ENCODE assay signal across 23 cellular contexts in the genomic region with DNA sequence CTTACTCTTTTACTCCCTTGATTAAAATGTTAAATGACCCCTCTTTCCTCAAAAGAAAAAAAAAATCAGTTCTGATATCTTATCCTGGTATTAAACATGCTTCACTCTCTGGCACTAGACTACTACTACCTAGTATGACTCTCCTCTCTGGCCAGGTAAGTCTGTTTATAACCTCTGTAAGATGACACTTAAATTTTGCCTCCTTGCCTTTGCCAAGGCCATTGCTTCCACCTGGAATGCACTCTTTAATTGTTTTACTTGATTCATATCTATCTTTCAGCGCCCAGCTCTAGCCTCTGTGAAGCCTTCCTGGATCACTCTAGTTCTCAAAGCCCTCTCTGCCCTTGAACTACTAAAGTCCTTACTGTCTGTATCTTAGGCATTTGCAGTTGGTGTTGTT.
DNase-seq lines count a peak whose midpoint lies in the region; ATAC-seq and TF ChIP-seq lines count a peak whose summit lies in the region.
"Had no signal": no experiment of that assay in that cellular context is flagged by ENCODE, and none has a peak within 500 bp of the region (broad histone marks: within the 10 kb centered on the region; RNA-seq: fewer than 3 reads in every experiment).

No MANE protein-coding gene starts in this region.

- peaks cover 2% of the 10 kb centered on the region for H3K36me3 Mint-ChIP-seq in T-helper 17 cell (ENCODE audit: low read depth)
- H3K36me3 Mint-ChIP-seq in naive thymus-derived CD8-positive, alpha-beta T cell, result no peaks in the 10 kb centered on the region
- H3K36me3 Mint-ChIP-seq: immature natural killer cell; neural progenitor cell; stimulated activated memory B cell treated with anti-CD40 and anti-IgM and Interleukin-4, amounts not matched to agents 10 μg/mL and 1 μg/mL and 100 μg/mL, for 72 hours; WTC11 had no signal

- H3K9me3 ChIP-seq in heart right ventricle (no peaks in the 10 kb centered on the region), T-helper 17 cell (ENCODE audit: control insufficient read depth, low read length, poor library complexity, severe bottlenecking) (no peaks in the 10 kb centered on the region), testis (no peaks in the 10 kb centered on the region)
- H3K9me3 ChIP-seq: BE2C, left lung had no signal

- H3K27me3 Mint-ChIP-seq in T-helper 17 cell, result no peaks in the 10 kb centered on the region
- H3K27me3 Mint-ChIP-seq in naive thymus-derived CD8-positive, alpha-beta T cell, result no peaks in the 10 kb centered on the region
- H3K27me3 Mint-ChIP-seq: activated naive CD8-positive, alpha-beta T cell treated with anti-CD3 and anti-CD28 coated beads, Interleukin-2, amount 10 ng/mL, durations not matched to agents 7 days and 5 days; stimulated activated memory B cell treated with anti-CD40 and anti-IgM and Interleukin-4, amounts not matched to agents 10 μg/mL and 1 μg/mL and 100 μg/mL, for 72 hours had no signal

- no peak overlapping the region for H3K4me3 ChIP-seq in heart right ventricle
- no peak overlapping the region for H3K4me3 ChIP-seq in testis
- H3K4me3 ChIP-seq: GM23338, K562, left lung, neural progenitor cell had no signal

- TF ChIP-seq CTCF in heart right ventricle (IDR thresholded peaks at IDR 0.05) (no peak), testis (IDR thresholded peaks at IDR 0.05) (no peak)

- DNase-seq in heart right ventricle (no peak), cardiac septum (ENCODE audit: low spot score) (no peak), T-helper 17 cell (no peak), testis (no peak), posterior vena cava (ENCODE audit: low spot score) (no peak), medulla oblongata (ENCODE audit: extremely low spot score) (no peak)
- no peak for DNase-seq in naive thymus-derived CD8-positive, alpha-beta T cell
- DNase-seq: activated CD4-positive, alpha-beta T cell treated with anti-CD3 and anti-CD28 coated beads, Interleukin-2, amount 50 U/mL, for 1 hour; activated naive CD8-positive, alpha-beta T cell treated with anti-CD3 and anti-CD28 coated beads, Interleukin-2, amount 10 ng/mL, durations not matched to agents 7 days and 5 days; BE2C; cerebellar nuclear complex; immature natural killer cell; left lung; MM.1S; NCI-H1436; stimulated activated CD4-positive, alpha-beta T cell treated with anti-CD3 and anti-CD28 coated beads, Interleukin-4, amount 100 ng/mL, for 1 hour; T-helper 9 cell had no signal

- H3K27ac Mint-ChIP-seq in T-helper 17 cell, result peak overlapping the region; percentile 21
- peak overlapping the region in 9 of 10 donors; percentile 36 to 87 (median 76) for H3K27ac Mint-ChIP-seq in naive thymus-derived CD8-positive, alpha-beta T cell
- H3K27ac Mint-ChIP-seq: activated naive CD8-positive, alpha-beta T cell treated with anti-CD3 and anti-CD28 coated beads, Interleukin-2, amount 10 ng/mL, durations not matched to agents 7 days and 5 days; GM23338; immature natural killer cell; neural progenitor cell; stimulated activated memory B cell treated with anti-CD40 and anti-IgM and Interleukin-4, amounts not matched to agents 10 μg/mL and 1 μg/mL and 100 μg/mL, for 72 hours; WTC11 had no signal

- intact Hi-C loops in heart right ventricle (cut with DNase I) (loop anchor here in 1 of 10 donors (5.0 kb wide), 1 partner anchor 80 kb away; no protein-coding TSS in a partner anchor), cardiac septum (cut with DNase I) (no loop called here), testis (cut with DNase I; ENCODE audit: low total_unique reads) (no loop called here), posterior vena cava (cut with DNase I) (no loop called here)

- H3K9me3 Mint-ChIP-seq in naive thymus-derived CD8-positive, alpha-beta T cell, result no peaks in the 10 kb centered on the region
- H3K9me3 Mint-ChIP-seq: activated naive CD8-positive, alpha-beta T cell treated with anti-CD3 and anti-CD28 coated beads, Interleukin-2, amount 10 ng/mL, durations not matched to agents 7 days and 5 days; GM23338; immature natural killer cell; neural progenitor cell; stimulated activated memory B cell treated with anti-CD40 and anti-IgM and Interleukin-4, amounts not matched to agents 10 μg/mL and 1 μg/mL and 100 μg/mL, for 72 hours; WTC11 had no signal

- 77 to 89% methylated on average over 1 of the region's 1 CpG for WGBS in heart right ventricle, 2 donors
- WGBS in testis, 2 donors, result 63 to 79% methylated on average over 1 of the region's 1 CpG

- H3K4me1 Mint-ChIP-seq in T-helper 17 cell, result peaks cover 34% of the 10 kb centered on the region
- H3K4me1 Mint-ChIP-seq in naive thymus-derived CD8-positive, alpha-beta T cell, result peaks cover 32 to 69% (median 66%) of the 10 kb centered on the region in 4 donors
- H3K4me1 Mint-ChIP-seq: GM23338, WTC11 had no signal

- POLR2A ChIA-PET in naive thymus-derived CD8-positive, alpha-beta T cell (lab: Charles Lee), result interaction anchor here (0.8 to 1.5 kb wide), 7 partner anchors 11 to 118 kb away, joined by 3 to 6 read pairs (median 4); no protein-coding TSS in a partner anchor

- no peak for TF ChIP-seq POLR2A in testis (IDR thresholded peaks at IDR 0.05)

- no peak overlapping the region for H3K4me3 Mint-ChIP-seq in T-helper 17 cell
- peak overlapping the region in 3 of 10 donors; percentile 2 to 15 (median 4) for H3K4me3 Mint-ChIP-seq in naive thymus-derived CD8-positive, alpha-beta T cell
- H3K4me3 Mint-ChIP-seq: activated naive CD8-positive, alpha-beta T cell treated with anti-CD3 and anti-CD28 coated beads, Interleukin-2, amount 10 ng/mL, durations not matched to agents 7 days and 5 days; GM23338; immature natural killer cell; neural progenitor cell; stimulated activated memory B cell treated with anti-CD40 and anti-IgM and Interleukin-4, amounts not matched to agents 10 μg/mL and 1 μg/mL and 100 μg/mL, for 72 hours; WTC11 had no signal

- H3K27me3 ChIP-seq in heart right ventricle, result no peaks in the 10 kb centered on the region
- H3K27me3 ChIP-seq in testis, result no peaks in the 10 kb centered on the region
- H3K27me3 ChIP-seq: BE2C, left lung, neural progenitor cell had no signal

- no peaks in the 10 kb centered on the region for H3K36me3 ChIP-seq in heart right ventricle
- H3K36me3 ChIP-seq in testis (ENCODE audit: low read depth, missing control alignments), result no peaks in the 10 kb centered on the region
- H3K36me3 ChIP-seq: BE2C, left lung, neural progenitor cell had no signal

- no peak for ATAC-seq in heart right ventricle
- no peak for ATAC-seq in T-helper 17 cell
- ATAC-seq in naive thymus-derived CD8-positive, alpha-beta T cell, result peak in 1 of 2 donors; percentile 5
- no peak for ATAC-seq in GM21515 (IDR thresholded peaks at IDR 0.05; ENCODE audit: unreplicated experiment)
- ATAC-seq: GM23338; K562; stimulated activated memory B cell treated with anti-CD40 and anti-IgM and Interleukin-4, amounts not matched to agents 10 μg/mL and 1 μg/mL and 100 μg/mL, for 72 hours; WTC11 had no signal

- H3K27ac ChIP-seq in heart right ventricle (peak overlapping the region in 8 of 10 donors; percentile 14 to 71 (median 48)), testis (peak overlapping the region; percentile 3 to 39)
- H3K27ac ChIP-seq: neural progenitor cell had no signal

- H3K4me1 ChIP-seq in heart right ventricle (peaks cover 0 to 50% (median 21%) of the 10 kb centered on the region in 9 donors), testis (peaks cover 14% of the 10 kb centered on the region)
- H3K4me1 ChIP-seq: left lung, neural progenitor cell had no signal
